In genomic region chr1:11028018-11028417, GRCh38 we compare ENCODE assay signal across 34 cellular contexts. TPM values are rescaled to one million over a fixed set of nuclear protein-coding genes. Genes with fewer than 3 reads are reported as not detected.
"Had no signal": no experiment of that assay in that cellular context is flagged by ENCODE, and none has a peak within 500 bp of the region (broad histone marks: within the 10 kb centered on the region; RNA-seq: fewer than 3 reads in every experiment).

No MANE protein-coding gene starts in this region.

- H3K4me3 ChIP-seq: dorsolateral prefrontal cortex, gastroesophageal sphincter, heart left ventricle, hepatocyte, left lung, psoas muscle, sigmoid colon, thoracic aorta, tibial nerve, upper lobe of left lung, uterus had no signal

- H2AFZ ChIP-seq: hepatocyte had no signal

- H3K4me2 ChIP-seq: hepatocyte had no signal

- H3K36me3 ChIP-seq: uterus had no signal

- H3K27ac Mint-ChIP-seq: nephron; stimulated activated memory B cell treated with anti-CD40 and anti-IgM and Interleukin-4, amounts not matched to agents 10 μg/mL and 1 μg/mL and 100 μg/mL, for 72 hours; stimulated activated naive CD8-positive, alpha-beta T cell treated with anti-CD3 and anti-CD28 coated beads, Interleukin-15, Interleukin-2, amounts not matched to agents 100 ng/mL and 50 ng/mL, for 24 hours had no signal

- H3K9me3 Mint-ChIP-seq: naive thymus-derived CD4-positive, alpha-beta T cell; nephron; stimulated activated memory B cell treated with anti-CD40 and anti-IgM and Interleukin-4, amounts not matched to agents 10 μg/mL and 1 μg/mL and 100 μg/mL, for 72 hours; stimulated activated naive CD8-positive, alpha-beta T cell treated with anti-CD3 and anti-CD28 coated beads, Interleukin-15, Interleukin-2, amounts not matched to agents 100 ng/mL and 50 ng/mL, for 24 hours had no signal

- H3K9me3 ChIP-seq: gastroesophageal sphincter, heart left ventricle, left lung, psoas muscle, sigmoid colon, thoracic aorta, tibial nerve, upper lobe of left lung, uterus had no signal

- H3K27me3 ChIP-seq: dorsolateral prefrontal cortex, foreskin keratinocyte, gastroesophageal sphincter, heart left ventricle, hepatocyte, left lung, sigmoid colon, tibial nerve, upper lobe of left lung, uterus had no signal

- DNase-seq: dorsolateral prefrontal cortex; effector CD4-positive, alpha-beta T cell; foreskin keratinocyte; heart left ventricle; left cardiac atrium; left lung; mesenchymal stem cell; midbrain; naive thymus-derived CD4-positive, alpha-beta T cell; nucleus accumbens; psoas muscle; right cardiac atrium; sigmoid colon; stimulated activated CD4-positive, alpha-beta T cell treated with anti-CD3 and anti-CD28 coated beads, Interleukin-2, amount 100 ng/mL, for 24 hours; stimulated activated CD4-positive, alpha-beta T cell treated with anti-CD3 and anti-CD28 coated beads, Interleukin-4, amount 100 ng/mL, for 24 hours; upper lobe of left lung; uterus had no signal

- FAIRE-seq: colon, islet of Langerhans had no signal

- H3K27ac ChIP-seq: dorsolateral prefrontal cortex, epithelial cell of prostate, foreskin keratinocyte, gastroesophageal sphincter, heart left ventricle, hepatocyte, left lung, psoas muscle, sigmoid colon, thoracic aorta, tibial nerve, upper lobe of left lung, uterus had no signal

- H3K4me1 ChIP-seq: heart left ventricle, left lung, upper lobe of left lung, uterus had no signal

- ATAC-seq: esophagus mucosa; foreskin keratinocyte; gastroesophageal sphincter; heart left ventricle; left cardiac atrium; left lung; naive thymus-derived CD4-positive, alpha-beta T cell; psoas muscle; right cardiac atrium; stimulated activated memory B cell treated with anti-CD40 and anti-IgM and Interleukin-4, amounts not matched to agents 10 μg/mL and 1 μg/mL and 100 μg/mL, for 72 hours had no signal

- H3K27me3 Mint-ChIP-seq: naive thymus-derived CD4-positive, alpha-beta T cell; stimulated activated memory B cell treated with anti-CD40 and anti-IgM and Interleukin-4, amounts not matched to agents 10 μg/mL and 1 μg/mL and 100 μg/mL, for 72 hours; stimulated activated naive CD8-positive, alpha-beta T cell treated with anti-CD3 and anti-CD28 coated beads, Interleukin-15, Interleukin-2, amounts not matched to agents 100 ng/mL and 50 ng/mL, for 24 hours had no signal

- H3K4me3 Mint-ChIP-seq: naive thymus-derived CD4-positive, alpha-beta T cell; nephron; stimulated activated memory B cell treated with anti-CD40 and anti-IgM and Interleukin-4, amounts not matched to agents 10 μg/mL and 1 μg/mL and 100 μg/mL, for 72 hours; stimulated activated naive CD8-positive, alpha-beta T cell treated with anti-CD3 and anti-CD28 coated beads, Interleukin-15, Interleukin-2, amounts not matched to agents 100 ng/mL and 50 ng/mL, for 24 hours had no signal

RNA-seq across cellular contexts. Expression of gene MASP2, which starts 19.0 kb away (rescaled TPM):
- total RNA-seq: esophagus mucosa, heart left ventricle, kidney epithelial cell, left cardiac atrium, left lung, lower leg skin, lung microvascular endothelial cell, mucosa of gallbladder, osteocyte, psoas muscle, renal cortical epithelial cell, right cardiac atrium, sigmoid colon, thoracic aorta, tibial nerve, upper lobe of left lung, uterus had no signal
- polyA plus RNA-seq: heart left ventricle, right cardiac atrium had no signal
